ENCODE assay signal across 8 cellular contexts in the genomic region with DNA sequence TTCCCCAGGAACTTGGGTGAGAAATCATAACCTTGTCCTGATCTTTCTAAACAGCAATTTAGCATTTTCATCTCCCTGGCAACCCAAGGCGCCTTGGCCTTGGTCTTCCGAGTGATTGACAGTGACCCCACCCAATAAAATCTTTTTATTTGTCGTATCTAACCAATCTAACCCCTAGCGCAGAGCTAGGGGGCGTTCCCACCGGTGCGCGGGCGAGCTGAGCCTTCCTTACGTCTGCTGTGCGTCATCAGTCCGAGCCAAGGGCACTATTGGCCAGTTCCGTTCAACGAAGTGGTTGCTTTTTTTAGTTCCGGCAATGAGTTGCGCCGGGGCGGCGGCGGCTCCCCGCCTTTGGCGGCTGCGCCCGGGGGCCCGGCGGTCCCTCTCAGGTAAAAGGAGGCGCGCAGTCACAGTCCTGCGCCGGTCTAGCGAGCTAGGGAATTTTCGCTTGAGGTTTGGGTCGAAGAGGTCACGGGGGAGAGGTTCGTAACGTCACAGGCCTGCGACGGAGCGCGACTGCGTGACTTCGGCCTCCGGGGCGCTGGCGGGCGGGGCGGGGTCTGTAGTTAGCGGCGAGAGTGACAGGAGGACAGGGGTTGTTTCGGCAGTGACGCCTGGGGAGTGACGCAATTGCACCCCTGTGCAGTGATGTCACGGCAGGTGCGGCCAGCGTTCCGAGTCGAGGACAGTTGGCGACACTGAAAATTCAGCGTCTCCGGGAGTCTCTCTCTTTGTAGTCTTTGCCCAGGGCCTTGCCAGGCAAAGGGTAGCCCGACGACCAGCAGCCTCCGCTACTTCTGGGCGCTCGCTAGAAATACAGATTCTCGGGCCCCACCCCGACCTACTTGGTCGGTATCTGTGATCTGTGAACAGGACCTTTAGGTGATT. TPM values are rescaled to one million over a fixed set of nuclear protein-coding genes. Genes with fewer than 3 reads are reported as not detected.
A peak's percentile ranks its signal among the peaks of the same experiment; 100 is the strongest.
DNase-seq lines count a peak whose midpoint lies in the region; ATAC-seq and TF ChIP-seq lines count a peak whose summit lies in the region.

TSS of gene COQ7 (plus strand) at position 266 of the 888 bp plus-strand sequence. CDS start at position 317, 51 bp downstream.

- peaks cover 17% of the 10 kb centered on the region for H3K36me3 Mint-ChIP-seq in CD8-positive, alpha-beta T cell

- no peaks in the 10 kb centered on the region for H3K9me3 Mint-ChIP-seq in CD8-positive, alpha-beta T cell

- no peaks in the 10 kb centered on the region for H3K27me3 ChIP-seq in CD8-positive, alpha-beta T cell (ENCODE audit: insufficient read depth, low read length)
- H3K27me3 ChIP-seq in lower lobe of right lung (ENCODE audit: low read depth), result no peaks in the 10 kb centered on the region

- H3K4me1 Mint-ChIP-seq in CD8-positive, alpha-beta T cell (ENCODE audit: low read depth), result peaks cover 23% of the 10 kb centered on the region

- H3K4me3 ChIP-seq in CD8-positive, alpha-beta T cell (ENCODE audit: low read depth, low read length), result peak within 1 kb of the TSS; percentile 76
- peak within 1 kb of the TSS; percentile 77 for H3K4me3 ChIP-seq in lower lobe of right lung

- DNase-seq in CD8-positive, alpha-beta T cell, result peak; percentile 95 to 99 (median 98)
- DNase-seq in HS-5 (ENCODE audit: low read depth), result peak; percentile 99
- DNase-seq in NK-92 treated with Interleukin-12 subunit alpha and Interleukin-12 subunit beta, amount 100 ng/mL, for 24 hours (lab: John Stamatoyannopoulos, UW), result peak; percentile 98
- peak; percentile 99 for DNase-seq in activated CD8-positive, alpha-beta memory T cell treated with anti-CD3 and anti-CD28 coated beads for 24 hours
- DNase-seq in effector CD4-positive, alpha-beta T cell, result peak; percentile 98
- peak; percentile 99 for DNase-seq in lower lobe of right lung
- DNase-seq in stimulated activated CD4-positive, alpha-beta T cell treated with anti-CD3 and anti-CD28 coated beads, TNF-alpha, amount 100 ng/mL, for 24 hours (ENCODE audit: low read depth in 3 of 3), result peak; percentile 95 to 98 (median 97)

- peaks cover 11% of the 10 kb centered on the region for H3K4me1 ChIP-seq in CD8-positive, alpha-beta T cell (ENCODE audit: insufficient read depth, low read length)
- peaks cover 15% of the 10 kb centered on the region for H3K4me1 ChIP-seq in lower lobe of right lung

- CTCF ChIA-PET in CD8-positive, alpha-beta T cell (lab: Charles Lee), result interaction anchor here (1.0 to 1.4 kb wide), 2 partner anchors 18 to 488 kb away, joined by 3 to 4 read pairs; partner anchors contain the start of gene VPS35L

- H3K36me3 ChIP-seq in CD8-positive, alpha-beta T cell (ENCODE audit: insufficient read depth, low read length), result no peaks in the 10 kb centered on the region
- peaks cover 12% of the 10 kb centered on the region for H3K36me3 ChIP-seq in lower lobe of right lung

- no peak for TF ChIP-seq CTCF in CD8-positive, alpha-beta T cell (IDR thresholded peaks at IDR 0.05)
- TF ChIP-seq CTCF in lower lobe of right lung (IDR thresholded peaks at IDR 0.05), result no peak

- ATAC-seq in CD8-positive, alpha-beta T cell, result peak; percentile 85
- ATAC-seq in GM19468 (IDR thresholded peaks at IDR 0.05; ENCODE audit: extremely low read depth, unreplicated experiment), result peak; percentile 85
- peak; percentile 98 to 99 for ATAC-seq in lower lobe of right lung

- H3K9me3 ChIP-seq in CD8-positive, alpha-beta T cell (ENCODE audit: low read length), result no peaks in the 10 kb centered on the region
- no peaks in the 10 kb centered on the region for H3K9me3 ChIP-seq in lower lobe of right lung

- H3K4me3 Mint-ChIP-seq in CD8-positive, alpha-beta T cell, result peak within 1 kb of the TSS; percentile 92

- no peaks in the 10 kb centered on the region for H3K27me3 Mint-ChIP-seq in CD8-positive, alpha-beta T cell (ENCODE audit: low read depth)

- intact Hi-C loops in CD8-positive, alpha-beta T cell (cut with DNase I, micrococcal nuclease), result loop anchor here (1.0 to 10.0 kb wide), 12 partner anchors 19 to 1703 kb away; partner anchors contain the start of genes ARL6IP1 (in 2 of the 2), VPS35L (in 2 of the 2), CCP110 (in 1 of the 2) and GDE1 (in 1 of the 2)
- intact Hi-C loops in lower lobe of right lung (cut with DNase I), result no loop called here

- H3K27ac ChIP-seq in CD8-positive, alpha-beta T cell (ENCODE audit: low read depth, low read length), result peak within 1 kb of the TSS; percentile 100
- H3K27ac ChIP-seq in lower lobe of right lung, result peak within 1 kb of the TSS; percentile 99

- POLR2A ChIA-PET in CD8-positive, alpha-beta T cell (lab: Charles Lee), result interaction anchor here (0.6 to 1.7 kb wide), 6 partner anchors 10 to 488 kb away, joined by 3 to 9 read pairs (median 4); partner anchors contain the start of genes CCP110, RPS15A and VPS35L

- peak within 1 kb of the TSS; percentile 100 for H3K27ac Mint-ChIP-seq in CD8-positive, alpha-beta T cell

RNA-seq across cellular contexts. Expression of gene COQ7, which starts in this region (rescaled TPM):
- total RNA-seq in CD8-positive, alpha-beta T cell, result 10 to 100 TPM; 10.9 to 11.7 TPM
- total RNA-seq in lower lobe of right lung, result 17.3 TPM

Comparison
In these comparisons a context has a peak if more than half of its experiments do, and no peak if none do; other contexts are left out.
1. Peak in every context shown above with its lines: DNase-seq, ATAC-seq, H3K4me3 ChIP-seq and H3K27ac ChIP-seq.